Comparison of ENCODE assay signal across 1 cellular context in the genomic region with DNA sequence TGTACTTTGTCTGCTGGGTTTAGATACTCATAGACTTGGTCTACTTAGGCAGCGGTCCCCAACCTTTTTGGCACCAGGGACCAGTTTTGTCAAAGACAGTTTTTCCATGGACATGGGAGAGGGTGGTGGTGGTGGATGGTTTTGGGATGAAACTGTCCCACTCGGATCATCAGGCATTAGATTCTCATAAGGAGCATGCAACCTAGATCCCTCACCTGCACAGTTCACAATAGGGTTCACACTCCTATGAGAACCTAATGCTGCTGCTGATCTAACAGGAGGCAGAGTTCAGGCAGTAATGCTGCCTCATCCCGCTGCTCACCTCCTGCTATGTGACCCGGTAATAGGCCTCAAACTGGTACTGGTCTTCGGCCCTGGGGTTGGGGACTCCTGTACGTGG.
TF ChIP-seq lines count a peak whose summit lies in the region.

No MANE protein-coding gene starts in this region.

TF ChIP-seq in IMR-90, 13 proteins besides CTCF, POLR2A, EP300 and RAD21:
- TF ChIP-seq SMC3 (IDR thresholded peaks at IDR 0.05; ENCODE audit: low read depth, low read length) (no peak), MAFK (IDR thresholded peaks at IDR 0.05; ENCODE audit: low read depth, low read length) (no peak), RFX5 (IDR thresholded peaks at IDR 0.05; ENCODE audit: low read depth, low read length) (no peak), CEBPB (IDR thresholded peaks at IDR 0.05; ENCODE audit: low read depth, low read length) (no peak), CHD1 (IDR thresholded peaks at IDR 0.05; ENCODE audit: low read depth, low read length) (no peak), RCOR1 (IDR thresholded peaks at IDR 0.05; ENCODE audit: insufficient replicate concordance, low read length) (no peak), MAZ (IDR thresholded peaks at IDR 0.05; ENCODE audit: borderline replicate concordance, low read depth, low read length) (no peak), NFE2L2 (IDR thresholded peaks at IDR 0.05; ENCODE audit: low read depth, low read length) (no peak)
